ENCODE assay signal across 5 cellular contexts in the genomic region with DNA sequence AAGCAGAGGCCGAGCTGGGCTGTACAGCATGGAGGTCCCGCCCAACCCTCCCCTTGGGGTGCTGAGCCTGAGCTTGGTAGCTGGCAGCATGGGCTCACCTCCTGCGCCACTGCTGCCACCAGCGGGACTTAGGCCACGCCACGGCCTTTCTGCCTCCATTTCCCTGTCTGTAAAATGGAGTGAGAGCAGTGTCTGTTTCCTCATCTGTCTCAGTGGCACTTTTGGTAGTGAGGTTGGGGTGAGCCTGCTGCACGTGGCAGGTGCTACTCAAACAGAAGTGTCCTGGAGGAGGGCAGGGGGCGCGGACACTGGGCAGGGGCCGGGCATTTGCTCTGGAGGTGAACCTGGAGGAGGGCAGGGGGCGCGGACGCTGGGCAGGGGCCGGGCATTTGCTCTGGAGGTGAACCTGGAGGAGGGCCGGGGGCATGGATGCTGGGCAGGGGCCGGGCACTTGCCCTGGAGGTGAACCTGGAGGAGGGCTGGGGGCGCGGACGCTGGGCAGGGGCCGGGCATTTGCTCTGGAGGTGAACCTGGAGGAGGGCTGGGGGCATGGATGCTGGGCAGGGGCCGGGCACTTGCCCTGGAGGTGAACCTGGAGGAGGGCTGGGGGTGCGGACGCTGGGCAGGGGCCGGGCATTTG. TPM values are rescaled to one million over a fixed set of nuclear protein-coding genes. Genes with fewer than 3 reads are reported as not detected.
"Had no signal": no experiment of that assay in that cellular context is flagged by ENCODE, and none has a peak within 500 bp of the region (broad histone marks: within the 10 kb centered on the region; RNA-seq: fewer than 3 reads in every experiment).

No MANE protein-coding gene starts in this region.

RNA-seq across cellular contexts. Expression of gene MIOX, which starts 53.7 kb away (rescaled TPM):
- total RNA-seq: GM23248, H4, H7, HFFc6, HT1080 had no signal
